Comparison of ENCODE assay signal across 16 cellular contexts in genomic region chr2:172726172-172726735, GRCh38. TPM values are rescaled to one million over a fixed set of nuclear protein-coding genes. Genes with fewer than 3 reads are reported as not detected.
DNase-seq lines count a peak whose midpoint lies in the region; ATAC-seq and TF ChIP-seq lines count a peak whose summit lies in the region.
"Had no signal": no experiment of that assay in that cellular context is flagged by ENCODE, and none has a peak within 500 bp of the region (broad histone marks: within the 10 kb centered on the region; RNA-seq: fewer than 3 reads in every experiment).

No MANE protein-coding gene starts in this region.

- H3K4me1 ChIP-seq in GM23338 (ENCODE audit: insufficient read depth), result peaks cover 6% of the 10 kb centered on the region; the same call in 1 of the 2 replicates
- peaks cover 8% of the 10 kb centered on the region for H3K4me1 ChIP-seq in neuron (ENCODE audit: insufficient read depth, low read length)
- H3K4me1 ChIP-seq: foreskin keratinocyte, transverse colon had no signal

- H4K20me1 ChIP-seq in GM23338 (replicated peaks; ENCODE audit: insufficient read depth), result no peaks in the 10 kb centered on the region

- peak overlapping the region; percentile 89 for H2AFZ ChIP-seq in GM23338
- peak overlapping the region; percentile 47 for H2AFZ ChIP-seq in neuron (ENCODE audit: low read depth, low read length)

- H3F3A ChIP-seq in GM23338 (replicated peaks; ENCODE audit: low read depth), result no peaks in the 10 kb centered on the region

- no peak overlapping the region for H3K4me3 Mint-ChIP-seq in GM23338
- H3K4me3 Mint-ChIP-seq in stimulated activated memory B cell treated with anti-CD40 and anti-IgM and Interleukin-4, amounts not matched to agents 10 μg/mL and 1 μg/mL and 100 μg/mL, for 72 hours, result no peak overlapping the region
- H3K4me3 Mint-ChIP-seq: activated CD4-positive, alpha-beta T cell treated with anti-CD3 and anti-CD28 coated beads, Interleukin-2, amount 10 ng/mL, durations not matched to agents 24 days and 14 days; activated T-cell treated with anti-CD3 and anti-CD28 coated beads, Interleukin-2, amount 50 U/mL, for 24 hours; dendritic cell treated with granulocyte-macrophage colony-stimulating factor and Interleukin-4, amounts not matched to agents 40 ng/mL and 50 ng/mL, for 4 days had no signal

- no peaks in the 10 kb centered on the region for H3K27me3 Mint-ChIP-seq in GM23338 (ENCODE audit: insufficient read depth, low read depth, poor library complexity)
- H3K27me3 Mint-ChIP-seq in stimulated activated memory B cell treated with anti-CD40 and anti-IgM and Interleukin-4, amounts not matched to agents 10 μg/mL and 1 μg/mL and 100 μg/mL, for 72 hours, result peaks cover 28% of the 10 kb centered on the region

- ATAC-seq in GM23338 (no peak; the same call in 2 of the 3 replicates), GM21360 (IDR thresholded peaks at IDR 0.05; ENCODE audit: unreplicated experiment) (no peak)
- no peak for ATAC-seq in stimulated activated memory B cell treated with anti-CD40 and anti-IgM and Interleukin-4, amounts not matched to agents 10 μg/mL and 1 μg/mL and 100 μg/mL, for 72 hours
- ATAC-seq: foreskin keratinocyte had no signal

- no peak overlapping the region for H3K27ac ChIP-seq in GM23338 (ENCODE audit: low read depth)
- H3K27ac ChIP-seq: foreskin keratinocyte, transverse colon had no signal

- H3K27me3 ChIP-seq in GM23338 (ENCODE audit: insufficient read depth) (no peaks in the 10 kb centered on the region), neuron (ENCODE audit: insufficient read depth, low read length) (no peaks in the 10 kb centered on the region)
- H3K27me3 ChIP-seq: foreskin keratinocyte had no signal

- H3K9me3 Mint-ChIP-seq in GM23338, result no peaks in the 10 kb centered on the region
- H3K9me3 Mint-ChIP-seq in stimulated activated memory B cell treated with anti-CD40 and anti-IgM and Interleukin-4, amounts not matched to agents 10 μg/mL and 1 μg/mL and 100 μg/mL, for 72 hours, result no peaks in the 10 kb centered on the region
- H3K9me3 Mint-ChIP-seq: activated CD4-positive, alpha-beta T cell treated with anti-CD3 and anti-CD28 coated beads, Interleukin-2, amount 10 ng/mL, durations not matched to agents 24 days and 14 days; activated T-cell treated with anti-CD3 and anti-CD28 coated beads, Interleukin-2, amount 50 U/mL, for 24 hours; dendritic cell treated with granulocyte-macrophage colony-stimulating factor and Interleukin-4, amounts not matched to agents 40 ng/mL and 50 ng/mL, for 4 days had no signal

- TF ChIP-seq CTCF in GM23338 (conservative IDR thresholded peaks at IDR 0.05; ENCODE audit: low read depth in 2 of 2), result no peak

- H3K4me2 ChIP-seq in GM23338, result peak overlapping the region; percentile 37; the same call in 1 of the 2 replicates

- H3K4me3 ChIP-seq in GM23338 (no peak overlapping the region), neuron (ENCODE audit: low read length) (no peak overlapping the region)
- H3K4me3 ChIP-seq: transverse colon had no signal

- no peaks in the 10 kb centered on the region; the same call in 1 of the 2 replicates for H3K9me2 ChIP-seq in GM23338 (ENCODE audit: insufficient read depth)

- H3K36me3 Mint-ChIP-seq in GM23338 (ENCODE audit: low read depth), result no peaks in the 10 kb centered on the region
- H3K36me3 Mint-ChIP-seq in stimulated activated memory B cell treated with anti-CD40 and anti-IgM and Interleukin-4, amounts not matched to agents 10 μg/mL and 1 μg/mL and 100 μg/mL, for 72 hours, result no peaks in the 10 kb centered on the region

- H3K79me2 ChIP-seq in GM23338 (replicated peaks; ENCODE audit: insufficient read depth), result no peaks in the 10 kb centered on the region

- H3K4me1 Mint-ChIP-seq in GM23338, result peaks cover 30% of the 10 kb centered on the region
- H3K4me1 Mint-ChIP-seq in stimulated activated memory B cell treated with anti-CD40 and anti-IgM and Interleukin-4, amounts not matched to agents 10 μg/mL and 1 μg/mL and 100 μg/mL, for 72 hours, result no peaks in the 10 kb centered on the region
- H3K4me1 Mint-ChIP-seq: activated CD4-positive, alpha-beta T cell treated with anti-CD3 and anti-CD28 coated beads, Interleukin-2, amount 10 ng/mL, durations not matched to agents 24 days and 14 days had no signal

- H3K27ac Mint-ChIP-seq in GM23338, result peak overlapping the region; percentile 20; the same call in 1 of the 2 replicates
- H3K27ac Mint-ChIP-seq in stimulated activated memory B cell treated with anti-CD40 and anti-IgM and Interleukin-4, amounts not matched to agents 10 μg/mL and 1 μg/mL and 100 μg/mL, for 72 hours, result no peak overlapping the region
- H3K27ac Mint-ChIP-seq: activated CD4-positive, alpha-beta T cell treated with anti-CD3 and anti-CD28 coated beads, Interleukin-2, amount 10 ng/mL, durations not matched to agents 24 days and 14 days; activated T-cell treated with anti-CD3 and anti-CD28 coated beads, Interleukin-2, amount 50 U/mL, for 24 hours; dendritic cell treated with granulocyte-macrophage colony-stimulating factor and Interleukin-4, amounts not matched to agents 40 ng/mL and 50 ng/mL, for 4 days had no signal

- no peaks in the 10 kb centered on the region for H3K9me3 ChIP-seq in neuron (ENCODE audit: low read length)
- H3K9me3 ChIP-seq: transverse colon had no signal

- H3K36me3 ChIP-seq in GM23338 (ENCODE audit: insufficient read depth) (no peaks in the 10 kb centered on the region), neuron (ENCODE audit: insufficient read depth, low read length) (no peaks in the 10 kb centered on the region)
- H3K36me3 ChIP-seq: transverse colon had no signal

- no peak for DNase-seq in GM23338 (ENCODE audit: low spot score)
- peak; percentile 83 for DNase-seq in SW480 (ENCODE audit: low spot score)
- peak; percentile 25 for DNase-seq in fibroblast of gingiva (ENCODE audit: low read depth)
- no peak for DNase-seq in NCI-H2196 (lab: John Stamatoyannopoulos, UW; ENCODE audit: unreplicated experiment)
- no peak for DNase-seq in A172 (ENCODE audit: low spot score)
- DNase-seq: activated CD4-positive, alpha-beta T cell treated with anti-CD3 and anti-CD28 coated beads, Interleukin-2, amount 10 ng/mL, durations not matched to agents 24 days and 14 days; activated T-cell treated with anti-CD3 and anti-CD28 coated beads, Interleukin-2, amount 50 U/mL, for 24 hours; DMS79; foreskin keratinocyte; NCI-H1105; stimulated activated CD4-positive, alpha-beta T cell treated with anti-CD3 and anti-CD28 coated beads, Interleukin-2, amount 100 ng/mL, for 24 hours; transverse colon had no signal

TF ChIP-seq in GM23338, 12 proteins besides CTCF, POLR2A, EP300 and RAD21 (continues in another document):
- TF ChIP-seq EZH2 (IDR thresholded peaks at IDR 0.05; ENCODE audit: low read depth, unreplicated experiment) (no peak), ZNF331 (CRISPR knock-in tag; IDR thresholded peaks at IDR 0.05; ENCODE audit: low read depth) (no peak), POLR2AphosphoS5 (IDR thresholded peaks at IDR 0.05; ENCODE audit: low read depth) (no peak), NANOG (IDR thresholded peaks at IDR 0.05; ENCODE audit: borderline replicate concordance) (no peak), ETS1 (IDR thresholded peaks at IDR 0.05) (no peak), JUNB (IDR thresholded peaks at IDR 0.05; ENCODE audit: unreplicated experiment) (no peak), STAT1 (IDR thresholded peaks at IDR 0.05; ENCODE audit: unreplicated experiment) (no peak), ZNF114 (CRISPR knock-in tag; IDR thresholded peaks at IDR 0.05) (no peak), EZH2phosphoT487 (IDR thresholded peaks at IDR 0.05; ENCODE audit: unreplicated experiment) (no peak)

RNA-seq across cellular contexts. Expression of gene RAPGEF4, which starts 9.4 kb away (rescaled TPM):
- total RNA-seq in GM23338 (2014; rRNA removed; shearing (Covaris generic)), result 1.9 and 4.7 TPM in 2 replicates
- polyA plus RNA-seq in GM23338 (2016; fragmentation: Nextera tagmentation; extraction: Ambion mirVana), result 0.80 and 1.7 TPM in 2 replicates
- 0.62 TPM in 1 of 2 replicates, not detected in the other for total RNA-seq in A172 (2014; rRNA removed; shearing (Covaris generic))

Comparison
In these comparisons a context has a peak if more than half of its experiments do, and no peak if none do; other contexts are left out.
1. DNase-seq: peak in SW480 (single experiment) and fibroblast of gingiva (single experiment); none in GM23338 (single experiment), NCI-H2196 (single experiment) and A172 (single experiment).